Comparison of ENCODE assay signal across 1 cellular context in the genomic region with DNA sequence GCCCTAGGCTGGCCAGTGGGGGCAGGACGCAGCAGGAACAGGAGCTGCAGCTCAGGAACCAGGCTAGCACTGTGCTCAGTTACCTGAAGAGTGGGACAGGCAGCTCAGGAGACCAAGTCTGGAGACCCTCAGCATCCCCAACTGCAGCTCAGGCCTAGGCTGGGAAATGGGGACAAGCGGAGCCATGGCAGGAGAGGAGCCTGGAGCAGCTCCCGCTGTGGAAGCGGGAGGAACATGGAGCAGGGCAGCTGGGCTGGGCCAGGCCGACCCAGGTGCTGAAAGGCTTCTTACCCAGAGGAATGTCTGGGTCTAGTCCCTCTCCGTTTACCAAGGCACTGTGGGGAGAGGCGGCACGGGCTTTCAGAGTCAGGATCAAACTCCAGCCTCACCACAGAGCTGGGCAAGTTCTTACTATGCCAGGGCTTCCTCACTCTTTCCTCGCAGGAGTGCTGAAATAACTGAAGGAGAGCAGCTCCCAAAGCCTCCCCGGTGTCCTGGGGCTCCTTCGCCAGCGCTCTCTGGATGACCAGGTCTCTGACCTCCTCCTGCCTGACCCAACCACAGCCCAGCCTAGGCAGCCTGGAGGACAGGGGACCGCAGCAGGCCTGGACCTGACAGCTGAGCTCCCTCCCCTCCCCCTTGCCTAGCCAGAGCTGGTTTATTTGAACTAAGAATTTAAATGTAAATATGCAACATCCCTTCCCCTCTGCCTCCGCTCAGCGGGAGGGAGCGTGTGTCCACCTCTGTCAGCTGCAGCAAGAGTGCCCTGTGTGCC.
TF ChIP-seq lines count a peak whose summit lies in the region.

No MANE protein-coding gene starts in this region.

TF ChIP-seq in HepG2, 621 proteins besides CTCF, POLR2A, EP300 and RAD21 (continued from another document and continues in another):
- TF ChIP-seq, protein P1, sequence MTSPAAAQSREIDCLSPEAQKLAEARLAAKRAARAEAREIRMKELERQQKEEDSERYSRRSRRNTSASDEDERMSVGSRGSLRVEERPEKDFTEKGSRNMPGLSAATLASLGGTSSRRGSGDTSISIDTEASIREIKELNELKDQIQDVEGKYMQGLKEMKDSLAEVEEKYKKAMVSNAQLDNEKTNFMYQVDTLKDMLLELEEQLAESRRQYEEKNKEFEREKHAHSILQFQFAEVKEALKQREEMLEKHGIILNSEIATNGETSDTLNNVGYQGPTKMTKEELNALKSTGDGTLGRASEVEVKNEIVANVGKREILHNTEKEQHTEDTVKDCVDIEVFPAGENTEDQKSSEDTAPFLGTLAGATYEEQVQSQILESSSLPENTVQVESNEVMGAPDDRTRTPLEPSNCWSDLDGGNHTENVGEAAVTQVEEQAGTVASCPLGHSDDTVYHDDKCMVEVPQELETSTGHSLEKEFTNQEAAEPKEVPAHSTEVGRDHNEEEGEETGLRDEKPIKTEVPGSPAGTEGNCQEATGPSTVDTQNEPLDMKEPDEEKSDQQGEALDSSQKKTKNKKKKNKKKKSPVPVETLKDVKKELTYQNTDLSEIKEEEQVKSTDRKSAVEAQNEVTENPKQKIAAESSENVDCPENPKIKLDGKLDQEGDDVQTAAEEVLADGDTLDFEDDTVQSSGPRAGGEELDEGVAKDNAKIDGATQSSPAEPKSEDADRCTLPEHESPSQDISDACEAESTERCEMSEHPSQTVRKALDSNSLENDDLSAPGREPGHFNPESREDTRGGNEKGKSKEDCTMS (CRISPR knock-in tag; conservative IDR thresholded peaks at IDR 0.05), result no peak
- peak; percentile 83 for TF ChIP-seq TBX2 (CRISPR knock-in tag; IDR thresholded peaks at IDR 0.05; ENCODE audit: borderline replicate concordance)
- TF ChIP-seq, protein P2, sequence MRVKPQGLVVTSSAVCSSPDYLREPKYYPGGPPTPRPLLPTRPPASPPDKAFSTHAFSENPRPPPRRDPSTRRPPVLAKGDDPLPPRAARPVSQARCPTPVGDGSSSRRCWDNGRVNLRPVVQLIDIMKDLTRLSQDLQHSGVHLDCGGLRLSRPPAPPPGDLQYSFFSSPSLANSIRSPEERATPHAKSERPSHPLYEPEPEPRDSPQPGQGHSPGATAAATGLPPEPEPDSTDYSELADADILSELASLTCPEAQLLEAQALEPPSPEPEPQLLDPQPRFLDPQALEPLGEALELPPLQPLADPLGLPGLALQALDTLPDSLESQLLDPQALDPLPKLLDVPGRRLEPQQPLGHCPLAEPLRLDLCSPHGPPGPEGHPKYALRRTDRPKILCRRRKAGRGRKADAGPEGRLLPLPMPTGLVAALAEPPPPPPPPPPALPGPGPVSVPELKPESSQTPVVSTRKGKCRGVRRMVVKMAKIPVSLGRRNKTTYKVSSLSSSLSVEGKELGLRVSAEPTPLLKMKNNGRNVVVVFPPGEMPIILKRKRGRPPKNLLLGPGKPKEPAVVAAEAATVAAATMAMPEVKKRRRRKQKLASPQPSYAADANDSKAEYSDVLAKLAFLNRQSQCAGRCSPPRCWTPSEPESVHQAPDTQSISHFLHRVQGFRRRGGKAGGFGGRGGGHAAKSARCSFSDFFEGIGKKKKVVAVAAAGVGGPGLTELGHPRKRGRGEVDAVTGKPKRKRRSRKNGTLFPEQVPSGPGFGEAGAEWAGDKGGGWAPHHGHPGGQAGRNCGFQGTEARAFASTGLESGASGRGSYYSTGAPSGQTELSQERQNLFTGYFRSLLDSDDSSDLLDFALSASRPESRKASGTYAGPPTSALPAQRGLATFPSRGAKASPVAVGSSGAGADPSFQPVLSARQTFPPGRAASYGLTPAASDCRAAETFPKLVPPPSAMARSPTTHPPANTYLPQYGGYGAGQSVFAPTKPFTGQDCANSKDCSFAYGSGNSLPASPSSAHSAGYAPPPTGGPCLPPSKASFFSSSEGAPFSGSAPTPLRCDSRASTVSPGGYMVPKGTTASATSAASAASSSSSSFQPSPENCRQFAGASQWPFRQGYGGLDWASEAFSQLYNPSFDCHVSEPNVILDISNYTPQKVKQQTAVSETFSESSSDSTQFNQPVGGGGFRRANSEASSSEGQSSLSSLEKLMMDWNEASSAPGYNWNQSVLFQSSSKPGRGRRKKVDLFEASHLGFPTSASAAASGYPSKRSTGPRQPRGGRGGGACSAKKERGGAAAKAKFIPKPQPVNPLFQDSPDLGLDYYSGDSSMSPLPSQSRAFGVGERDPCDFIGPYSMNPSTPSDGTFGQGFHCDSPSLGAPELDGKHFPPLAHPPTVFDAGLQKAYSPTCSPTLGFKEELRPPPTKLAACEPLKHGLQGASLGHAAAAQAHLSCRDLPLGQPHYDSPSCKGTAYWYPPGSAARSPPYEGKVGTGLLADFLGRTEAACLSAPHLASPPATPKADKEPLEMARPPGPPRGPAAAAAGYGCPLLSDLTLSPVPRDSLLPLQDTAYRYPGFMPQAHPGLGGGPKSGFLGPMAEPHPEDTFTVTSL (CRISPR knock-in tag; IDR thresholded peaks at IDR 0.05; ENCODE audit: borderline replicate concordance), result peak; percentile 30; the same call in 1 of the 2 replicates
- no peak for TF ChIP-seq KDM5A (IDR thresholded peaks at IDR 0.05; ENCODE audit: borderline replicate concordance, low read length)
- 0 out of 2 replicates have a peak, but pooled peaks have one; percentile 48 for TF ChIP-seq KLF6 (CRISPR knock-in tag; IDR thresholded peaks at IDR 0.05)
- TF ChIP-seq, protein P3, sequence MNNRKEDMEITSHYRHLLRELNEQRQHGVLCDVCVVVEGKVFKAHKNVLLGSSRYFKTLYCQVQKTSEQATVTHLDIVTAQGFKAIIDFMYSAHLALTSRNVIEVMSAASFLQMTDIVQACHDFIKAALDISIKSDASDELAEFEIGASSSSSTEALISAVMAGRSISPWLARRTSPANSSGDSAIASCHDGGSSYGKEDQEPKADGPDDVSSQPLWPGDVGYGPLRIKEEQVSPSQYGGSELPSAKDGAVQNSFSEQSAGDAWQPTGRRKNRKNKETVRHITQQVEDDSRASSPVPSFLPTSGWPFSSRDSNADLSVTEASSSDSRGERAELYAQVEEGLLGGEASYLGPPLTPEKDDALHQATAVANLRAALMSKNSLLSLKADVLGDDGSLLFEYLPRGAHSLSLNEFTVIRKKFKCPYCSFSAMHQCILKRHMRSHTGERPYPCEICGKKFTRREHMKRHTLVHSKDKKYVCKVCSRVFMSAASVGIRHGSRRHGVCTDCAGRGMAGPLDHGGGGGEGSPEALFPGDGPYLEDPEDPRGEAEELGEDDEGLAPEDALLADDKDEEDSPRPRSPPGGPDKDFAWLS (CRISPR knock-in tag; IDR thresholded peaks at IDR 0.05; ENCODE audit: borderline replicate concordance), result peak; percentile 85; the same call in 1 of the 2 replicates
- TF ChIP-seq MEIS2 (CRISPR knock-in tag; IDR thresholded peaks at IDR 0.05), result 0 out of 2 replicates have a peak, but pooled peaks have one; percentile 31
- peak; percentile 15; the same call in 1 of the 2 replicates for TF ChIP-seq ZNF441 (CRISPR knock-in tag; IDR thresholded peaks at IDR 0.05; ENCODE audit: borderline replicate concordance)
- 0 out of 2 replicates have a peak, but pooled peaks have one; percentile 67 for TF ChIP-seq ARID2 (CRISPR knock-in tag; IDR thresholded peaks at IDR 0.05; ENCODE audit: borderline replicate concordance)
- TF ChIP-seq HIVEP1 (CRISPR knock-in tag; IDR thresholded peaks at IDR 0.05), result no peak
- TF ChIP-seq TCF7 (IDR thresholded peaks at IDR 0.05; ENCODE audit: low read depth), result 0 out of 2 replicates have a peak, but pooled peaks have one; percentile 23
- TF ChIP-seq, protein P4, sequence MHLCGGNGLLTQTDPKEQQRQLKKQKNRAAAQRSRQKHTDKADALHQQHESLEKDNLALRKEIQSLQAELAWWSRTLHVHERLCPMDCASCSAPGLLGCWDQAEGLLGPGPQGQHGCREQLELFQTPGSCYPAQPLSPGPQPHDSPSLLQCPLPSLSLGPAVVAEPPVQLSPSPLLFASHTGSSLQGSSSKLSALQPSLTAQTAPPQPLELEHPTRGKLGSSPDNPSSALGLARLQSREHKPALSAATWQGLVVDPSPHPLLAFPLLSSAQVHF (CRISPR knock-in tag; IDR thresholded peaks at IDR 0.05), result no peak
- peak; percentile 75 for TF ChIP-seq ZNF746 (CRISPR knock-in tag; IDR thresholded peaks at IDR 0.05)
- TF ChIP-seq, protein P5, sequence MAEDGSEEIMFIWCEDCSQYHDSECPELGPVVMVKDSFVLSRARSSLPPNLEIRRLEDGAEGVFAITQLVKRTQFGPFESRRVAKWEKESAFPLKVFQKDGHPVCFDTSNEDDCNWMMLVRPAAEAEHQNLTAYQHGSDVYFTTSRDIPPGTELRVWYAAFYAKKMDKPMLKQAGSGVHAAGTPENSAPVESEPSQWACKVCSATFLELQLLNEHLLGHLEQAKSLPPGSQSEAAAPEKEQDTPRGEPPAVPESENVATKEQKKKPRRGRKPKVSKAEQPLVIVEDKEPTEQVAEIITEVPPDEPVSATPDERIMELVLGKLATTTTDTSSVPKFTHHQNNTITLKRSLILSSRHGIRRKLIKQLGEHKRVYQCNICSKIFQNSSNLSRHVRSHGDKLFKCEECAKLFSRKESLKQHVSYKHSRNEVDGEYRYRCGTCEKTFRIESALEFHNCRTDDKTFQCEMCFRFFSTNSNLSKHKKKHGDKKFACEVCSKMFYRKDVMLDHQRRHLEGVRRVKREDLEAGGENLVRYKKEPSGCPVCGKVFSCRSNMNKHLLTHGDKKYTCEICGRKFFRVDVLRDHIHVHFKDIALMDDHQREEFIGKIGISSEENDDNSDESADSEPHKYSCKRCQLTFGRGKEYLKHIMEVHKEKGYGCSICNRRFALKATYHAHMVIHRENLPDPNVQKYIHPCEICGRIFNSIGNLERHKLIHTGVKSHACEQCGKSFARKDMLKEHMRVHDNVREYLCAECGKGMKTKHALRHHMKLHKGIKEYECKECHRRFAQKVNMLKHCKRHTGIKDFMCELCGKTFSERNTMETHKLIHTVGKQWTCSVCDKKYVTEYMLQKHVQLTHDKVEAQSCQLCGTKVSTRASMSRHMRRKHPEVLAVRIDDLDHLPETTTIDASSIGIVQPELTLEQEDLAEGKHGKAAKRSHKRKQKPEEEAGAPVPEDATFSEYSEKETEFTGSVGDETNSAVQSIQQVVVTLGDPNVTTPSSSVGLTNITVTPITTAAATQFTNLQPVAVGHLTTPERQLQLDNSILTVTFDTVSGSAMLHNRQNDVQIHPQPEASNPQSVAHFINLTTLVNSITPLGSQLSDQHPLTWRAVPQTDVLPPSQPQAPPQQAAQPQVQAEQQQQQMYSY (CRISPR knock-in tag; IDR thresholded peaks at IDR 0.05), result no peak
- TF ChIP-seq NRL (CRISPR knock-in tag; IDR thresholded peaks at IDR 0.05; ENCODE audit: borderline replicate concordance), result no peak
- TF ChIP-seq ASH2L (IDR thresholded peaks at IDR 0.05; ENCODE audit: insufficient read length, low read depth, low read length), result no peak
- TF ChIP-seq PHF5A (CRISPR knock-in tag; IDR thresholded peaks at IDR 0.05; ENCODE audit: low read depth, unreplicated experiment), result no peak
- TF ChIP-seq, protein P6, sequence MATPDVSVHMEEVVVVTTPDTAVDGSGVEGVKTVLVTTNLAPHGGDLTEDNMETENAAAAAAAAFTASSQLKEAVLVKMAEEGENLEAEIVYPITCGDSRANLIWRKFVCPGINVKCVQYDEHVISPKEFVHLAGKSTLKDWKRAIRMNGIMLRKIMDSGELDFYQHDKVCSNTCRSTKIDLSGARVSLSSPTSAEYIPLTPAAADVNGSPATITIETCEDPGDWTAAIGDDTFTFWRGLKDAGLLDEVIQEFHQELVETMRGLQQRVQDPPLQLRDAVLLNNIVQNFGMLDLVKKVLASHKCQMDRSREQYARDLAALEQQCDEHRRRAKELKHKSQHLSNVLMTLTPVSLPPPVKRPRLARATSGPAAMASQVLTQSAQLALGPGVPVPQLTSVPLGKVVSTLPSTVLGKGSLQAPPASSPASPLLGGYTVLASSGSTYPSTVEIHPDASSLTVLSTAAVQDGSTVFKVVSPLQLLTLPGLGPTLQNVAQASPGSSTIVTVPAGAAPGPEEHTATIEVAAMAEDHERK (CRISPR knock-in tag; IDR thresholded peaks at IDR 0.05; ENCODE audit: low read depth), result no peak
- TF ChIP-seq ZNF724P (CRISPR knock-in tag; IDR thresholded peaks at IDR 0.05; ENCODE audit: borderline replicate concordance), result peak; percentile 59; the same call in 1 of the 2 replicates
- no peak for TF ChIP-seq MAFG (CRISPR knock-in tag; IDR thresholded peaks at IDR 0.05)
- TF ChIP-seq BCL6 (CRISPR knock-in tag; IDR thresholded peaks at IDR 0.05), result peak; percentile 88
- peak; percentile 54; the same call in 1 of the 2 replicates for TF ChIP-seq MEIS1 (CRISPR knock-in tag; IDR thresholded peaks at IDR 0.05; ENCODE audit: borderline replicate concordance)
- TF ChIP-seq ZNF274 (CRISPR knock-in tag; IDR thresholded peaks at IDR 0.05), result no peak; the same call in 1 of the 2 replicates
- peak; percentile 66; the same call in 1 of the 2 replicates for TF ChIP-seq SIX4 (CRISPR knock-in tag; IDR thresholded peaks at IDR 0.05)
- TF ChIP-seq, protein P7, sequence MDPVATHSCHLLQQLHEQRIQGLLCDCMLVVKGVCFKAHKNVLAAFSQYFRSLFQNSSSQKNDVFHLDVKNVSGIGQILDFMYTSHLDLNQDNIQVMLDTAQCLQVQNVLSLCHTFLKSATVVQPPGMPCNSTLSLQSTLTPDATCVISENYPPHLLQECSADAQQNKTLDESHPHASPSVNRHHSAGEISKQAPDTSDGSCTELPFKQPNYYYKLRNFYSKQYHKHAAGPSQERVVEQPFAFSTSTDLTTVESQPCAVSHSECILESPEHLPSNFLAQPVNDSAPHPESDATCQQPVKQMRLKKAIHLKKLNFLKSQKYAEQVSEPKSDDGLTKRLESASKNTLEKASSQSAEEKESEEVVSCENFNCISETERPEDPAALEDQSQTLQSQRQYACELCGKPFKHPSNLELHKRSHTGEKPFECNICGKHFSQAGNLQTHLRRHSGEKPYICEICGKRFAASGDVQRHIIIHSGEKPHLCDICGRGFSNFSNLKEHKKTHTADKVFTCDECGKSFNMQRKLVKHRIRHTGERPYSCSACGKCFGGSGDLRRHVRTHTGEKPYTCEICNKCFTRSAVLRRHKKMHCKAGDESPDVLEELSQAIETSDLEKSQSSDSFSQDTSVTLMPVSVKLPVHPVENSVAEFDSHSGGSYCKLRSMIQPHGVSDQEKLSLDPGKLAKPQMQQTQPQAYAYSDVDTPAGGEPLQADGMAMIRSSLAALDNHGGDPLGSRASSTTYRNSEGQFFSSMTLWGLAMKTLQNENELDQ (CRISPR knock-in tag; IDR thresholded peaks at IDR 0.05; ENCODE audit: borderline replicate concordance), result no peak
- peak; percentile 50; the same call in 1 of the 2 replicates for TF ChIP-seq TGIF2 (CRISPR knock-in tag; IDR thresholded peaks at IDR 0.05)
- TF ChIP-seq ZNF264 (CRISPR knock-in tag; IDR thresholded peaks at IDR 0.05), result 0 out of 2 replicates have a peak, but pooled peaks have one; percentile 23
- TF ChIP-seq DMAP1 (CRISPR knock-in tag; IDR thresholded peaks at IDR 0.05), result no peak
- no peak; the same call in 1 of the 2 replicates for TF ChIP-seq IRF2 (CRISPR knock-in tag; IDR thresholded peaks at IDR 0.05)
- peak; percentile 76; the same call in 1 of the 2 replicates for TF ChIP-seq CBX5 (CRISPR knock-in tag; IDR thresholded peaks at IDR 0.05; ENCODE audit: borderline replicate concordance)
- TF ChIP-seq ZMAT3 (CRISPR knock-in tag; conservative IDR thresholded peaks at IDR 0.05), result no peak
- 0 out of 2 replicates have a peak, but pooled peaks have one; percentile 23 for TF ChIP-seq ZNF556 (CRISPR knock-in tag; IDR thresholded peaks at IDR 0.05; ENCODE audit: borderline replicate concordance)
- peak; percentile 70 for TF ChIP-seq RBFOX2 (IDR thresholded peaks at IDR 0.05; ENCODE audit: low read depth, low read length)
- TF ChIP-seq, protein P8, sequence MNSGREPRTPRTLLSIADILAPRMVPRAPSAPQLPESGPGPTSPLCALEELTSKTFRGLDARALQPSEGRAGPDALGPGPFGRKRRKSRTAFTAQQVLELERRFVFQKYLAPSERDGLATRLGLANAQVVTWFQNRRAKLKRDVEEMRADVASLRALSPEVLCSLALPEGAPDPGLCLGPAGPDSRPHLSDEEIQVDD (CRISPR knock-in tag; IDR thresholded peaks at IDR 0.05; ENCODE audit: borderline replicate concordance), result no peak
- 0 out of 2 replicates have a peak, but pooled peaks have one; percentile 24 for TF ChIP-seq ARNTL (CRISPR knock-in tag; IDR thresholded peaks at IDR 0.05)
- 0 out of 2 replicates have a peak, but pooled peaks have one; percentile 59 for TF ChIP-seq ZFP90 (CRISPR knock-in tag; IDR thresholded peaks at IDR 0.05; ENCODE audit: borderline replicate concordance)
- TF ChIP-seq HNF4A (CRISPR knock-in tag; IDR thresholded peaks at IDR 0.05), result peak; percentile 50
